In the genomic region with DNA sequence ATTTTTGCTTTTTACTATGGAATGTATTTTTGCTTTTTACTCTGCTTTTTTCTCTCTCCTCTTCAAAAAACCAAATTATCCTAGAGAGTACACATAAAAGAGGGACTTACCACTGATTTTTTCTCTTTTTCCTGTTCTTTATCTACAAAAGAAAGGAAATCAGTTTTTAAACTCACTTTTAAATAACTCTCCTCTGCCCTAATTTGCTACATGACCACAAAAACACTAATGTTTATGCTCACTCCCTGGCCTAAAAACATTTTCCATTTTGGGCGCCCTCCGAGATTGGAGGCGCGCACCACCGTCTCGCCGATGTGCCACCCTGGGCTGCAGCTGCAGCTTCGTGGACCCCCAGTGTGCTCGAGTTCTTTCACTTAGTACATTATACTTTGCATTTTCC, we compare ENCODE assay signal across 9 cellular contexts. TPM values are rescaled to one million over a fixed set of nuclear protein-coding genes. Genes with fewer than 3 reads are reported as not detected.
DNase-seq lines count a peak whose midpoint lies in the region; ATAC-seq and TF ChIP-seq lines count a peak whose summit lies in the region.
"Had no signal": no experiment of that assay in that cellular context is flagged by ENCODE, and none has a peak within 500 bp of the region (broad histone marks: within the 10 kb centered on the region; RNA-seq: fewer than 3 reads in every experiment).

No MANE protein-coding gene starts in this region.

- peak overlapping the region; percentile 94 for H3K9ac ChIP-seq in IMR-90 (ENCODE audit: low read depth, low read length)

- peaks cover 7% of the 10 kb centered on the region for H3K4me1 ChIP-seq in IMR-90 (ENCODE audit: control insufficient read depth, insufficient read depth, low read length)

- H3K27me3 ChIP-seq in IMR-90 (ENCODE audit: control insufficient read depth, insufficient read depth, low read length) = no peaks in the 10 kb centered on the region

- peak overlapping the region; percentile 88; the same call in 1 of the 2 replicates for H3K14ac ChIP-seq in IMR-90 (replicated peaks; ENCODE audit: low read depth, low read length)

- intact Hi-C loops in IMR-90 (cut with micrococcal nuclease) = no loop called here

- H3K36me3 ChIP-seq in IMR-90 (ENCODE audit: control insufficient read depth, insufficient read depth, low read length) = peaks cover 2% of the 10 kb centered on the region; the same call in 1 of the 2 replicates

- no peaks in the 10 kb centered on the region for H3K9me3 ChIP-seq in IMR-90 (ENCODE audit: control insufficient read depth, insufficient read depth, low read length)

- H3K18ac ChIP-seq in IMR-90 (ENCODE audit: low read depth, low read length) = no peak overlapping the region

- peak overlapping the region; percentile 67 for H2BK5ac ChIP-seq in IMR-90 (ENCODE audit: low read depth, low read length, poor library complexity, severe bottlenecking)

- peak overlapping the region; percentile 12; the same call in 1 of the 3 replicates for H2BK15ac ChIP-seq in IMR-90 (ENCODE audit: low read depth, low read length)

- no peak for TF ChIP-seq RAD21 in IMR-90 (IDR thresholded peaks at IDR 0.05; ENCODE audit: low read length)

- peak overlapping the region; percentile 88 for H4K5ac ChIP-seq in IMR-90 (ENCODE audit: low read depth, low read length)

- TF ChIP-seq POLR2A in IMR-90 (IDR thresholded peaks at IDR 0.05; ENCODE audit: low read depth, low read length) = no peak

- peaks cover 51% of the 10 kb centered on the region for H3K4me1 Mint-ChIP-seq in activated naive CD8-positive, alpha-beta T cell treated with anti-CD3 and anti-CD28 coated beads for 36 hours
- H3K4me1 Mint-ChIP-seq in immature natural killer cell = peaks cover 54 to 61% of the 10 kb centered on the region in 2 donors
- peaks cover 59 to 82% of the 10 kb centered on the region in 2 donors for H3K4me1 Mint-ChIP-seq in stimulated activated naive B cell treated with anti-CD40 and anti-IgM and Interleukin-4, amounts not matched to agents 10 μg/mL and 1 μg/mL and 100 μg/mL, for 72 hours

- peak overlapping the region; percentile 81 for H3K4ac ChIP-seq in IMR-90 (ENCODE audit: low read depth, low read length)

- H3K56ac ChIP-seq in IMR-90 (ENCODE audit: extremely low read depth, insufficient read depth, low read length) = no peak overlapping the region

- H3K27ac ChIP-seq in IMR-90 (ENCODE audit: insufficient read depth, low read length) = peak overlapping the region; percentile 93

- POLR2A ChIA-PET in IMR-90 (lab: Charles Lee; ENCODE audit: unreplicated experiment) = no interaction called here

- H3K36me3 Mint-ChIP-seq in activated naive CD8-positive, alpha-beta T cell treated with anti-CD3 and anti-CD28 coated beads for 36 hours = peaks cover 12% of the 10 kb centered on the region
- peaks cover 0 to 3% (median 0%) of the 10 kb centered on the region in 3 donors for H3K36me3 Mint-ChIP-seq in immature natural killer cell
- peaks cover 4% of the 10 kb centered on the region in 2 donors for H3K36me3 Mint-ChIP-seq in stimulated activated naive B cell treated with anti-CD40 and anti-IgM and Interleukin-4, amounts not matched to agents 10 μg/mL and 1 μg/mL and 100 μg/mL, for 72 hours

- H3K23ac ChIP-seq in IMR-90 (ENCODE audit: low read depth, low read length) = peak overlapping the region; percentile 23; the same call in 1 of the 2 replicates

- H2AK9ac ChIP-seq in IMR-90 (replicated peaks; ENCODE audit: low read depth, low read length, poor library complexity) = peak overlapping the region; percentile 37

- H3K79me1 ChIP-seq in IMR-90 (ENCODE audit: low read depth in 1 of 2, low read length in 2 of 2) = peaks cover 33 to 40% of the 10 kb centered on the region in 2 experiments

- CTCF ChIA-PET in IMR-90 (lab: Yijun Ruan, JAX) = no interaction called here

- H3K27ac Mint-ChIP-seq in activated naive CD8-positive, alpha-beta T cell treated with anti-CD3 and anti-CD28 coated beads for 36 hours = peak overlapping the region; percentile 82
- peak overlapping the region; percentile 80 to 89 (median 84) for H3K27ac Mint-ChIP-seq in immature natural killer cell
- H3K27ac Mint-ChIP-seq in stimulated activated naive B cell treated with anti-CD40 and anti-IgM and Interleukin-4, amounts not matched to agents 10 μg/mL and 1 μg/mL and 100 μg/mL, for 72 hours = peak overlapping the region; percentile 88

- peak overlapping the region; percentile 84 for H3K4me2 ChIP-seq in IMR-90 (ENCODE audit: low read depth, low read length)

- peak overlapping the region; percentile 58 for H3K4me3 Mint-ChIP-seq in activated naive CD8-positive, alpha-beta T cell treated with anti-CD3 and anti-CD28 coated beads for 36 hours
- H3K4me3 Mint-ChIP-seq in immature natural killer cell = peak overlapping the region; percentile 62 to 82 (median 79)
- peak overlapping the region; percentile 77 to 79 for H3K4me3 Mint-ChIP-seq in stimulated activated naive B cell treated with anti-CD40 and anti-IgM and Interleukin-4, amounts not matched to agents 10 μg/mL and 1 μg/mL and 100 μg/mL, for 72 hours

- H3K27me3 Mint-ChIP-seq in activated naive CD8-positive, alpha-beta T cell treated with anti-CD3 and anti-CD28 coated beads for 36 hours = peaks cover 4% of the 10 kb centered on the region
- H3K27me3 Mint-ChIP-seq in immature natural killer cell (ENCODE audit: low read depth in 3 of 3) = peaks cover 13 to 27% (median 14%) of the 10 kb centered on the region in 3 donors
- peaks cover 0 to 5% of the 10 kb centered on the region in 2 donors for H3K27me3 Mint-ChIP-seq in stimulated activated naive B cell treated with anti-CD40 and anti-IgM and Interleukin-4, amounts not matched to agents 10 μg/mL and 1 μg/mL and 100 μg/mL, for 72 hours

- dilution Hi-C loops in IMR-90 (cut with HindIII; ENCODE audit: low sequenced_read_pairs, unreplicated experiment) = no loop called here

- peaks cover 12% of the 10 kb centered on the region; the same call in 1 of the 2 replicates for H3K9me1 ChIP-seq in IMR-90 (ENCODE audit: insufficient read depth, low read length)

- no CpG with 5 or more reads among the region's 9 CpGs for WGBS in IMR-90 (ENCODE audit: extremely low coverage in 2 of 2, insufficient read length in 1 of 2), 2 experiments

- BruUV-seq in IMR-90 (replicated peaks; lab: Mats Ljungman, UMichigan) = no TSS peak

- peak overlapping the region; percentile 90 to 91 for H4K8ac ChIP-seq in IMR-90 (ENCODE audit: low read depth in 2 of 2, low read length in 2 of 2)

- in situ Hi-C loops in IMR-90 (cut with MboI; ENCODE audit: low sequenced_read_pairs) = no loop called here

- H2BK120ac ChIP-seq in IMR-90 (ENCODE audit: low read depth, low read length) = no peak overlapping the region

- H2AFZ ChIP-seq in IMR-90 (replicated peaks; ENCODE audit: low read length, poor library complexity) = peak overlapping the region; percentile 83

- H3K4me3 ChIP-seq in IMR-90 (ENCODE audit: insufficient read depth, low read depth, low read length) = peak overlapping the region; percentile 74

- no peak for TF ChIP-seq CTCF in IMR-90 (conservative IDR thresholded peaks at IDR 0.05; ENCODE audit: low read depth, low read length)

- peak overlapping the region; percentile 84 for H4K91ac ChIP-seq in IMR-90 (ENCODE audit: insufficient read depth, low read depth, low read length)

- no peaks in the 10 kb centered on the region for H4K20me1 ChIP-seq in IMR-90 (ENCODE audit: insufficient read depth, low read length)

- DNase-seq in IMR-90 = no peak
- no peak for DNase-seq in activated naive CD8-positive, alpha-beta T cell treated with anti-CD3 and anti-CD28 coated beads for 36 hours
- no peak for DNase-seq in immature natural killer cell
- DNase-seq in stimulated activated naive B cell treated with anti-CD40 and anti-IgM and Interleukin-4, amounts not matched to agents 10 μg/mL and 1 μg/mL and 100 μg/mL, for 72 hours = no peak
- no peak for DNase-seq in NAMALWA (ENCODE audit: low spot score)
- no peak for DNase-seq in NCI-H510A (lab: John Stamatoyannopoulos, UW)

- ATAC-seq in IMR-90 (ENCODE audit: low read depth) (no peak), HG03342 (IDR thresholded peaks at IDR 0.05; ENCODE audit: unreplicated experiment) (no peak), HG03469 (IDR thresholded peaks at IDR 0.05; ENCODE audit: unreplicated experiment) (no peak)
- no peak for ATAC-seq in stimulated activated naive B cell treated with anti-CD40 and anti-IgM and Interleukin-4, amounts not matched to agents 10 μg/mL and 1 μg/mL and 100 μg/mL, for 72 hours (replicated peaks)

- peak overlapping the region; percentile 79 for H2AK5ac ChIP-seq in IMR-90 (ENCODE audit: low read depth, low read length)

- H2BK20ac ChIP-seq in IMR-90 (ENCODE audit: low read depth, low read length) = no peak overlapping the region

- peaks cover 2% of the 10 kb centered on the region for H3K9me3 Mint-ChIP-seq in activated naive CD8-positive, alpha-beta T cell treated with anti-CD3 and anti-CD28 coated beads for 36 hours
- no peaks in the 10 kb centered on the region for H3K9me3 Mint-ChIP-seq in immature natural killer cell
- peaks cover 0 to 2% of the 10 kb centered on the region in 2 donors for H3K9me3 Mint-ChIP-seq in stimulated activated naive B cell treated with anti-CD40 and anti-IgM and Interleukin-4, amounts not matched to agents 10 μg/mL and 1 μg/mL and 100 μg/mL, for 72 hours

RNA-seq across cellular contexts. Expression of gene TK2, which starts 1.1 kb away (rescaled TPM):
- total RNA-seq in IMR-90 (2012; rRNA removed) = 16.5 and 20.0 TPM in 2 replicates
- polyA plus RNA-seq in IMR-90 (2012; rRNA removed) (12.6 and 14.7 TPM in 2 replicates), immature natural killer cell (10 to 100 TPM in 1 of 3 donors, 1 to 10 TPM in 2; 8.2 to 19.9 (median 9.8) TPM)
- polyA plus RNA-seq in IMR-90 (2012; cell fraction: cytosol; rRNA removed) = 8.9 and 10.2 TPM in 2 replicates
- 19.2 and 37.2 TPM in 2 replicates for polyA plus RNA-seq in IMR-90 (2012; cell fraction: nucleus; rRNA removed; ENCODE audit: low replicate concordance)
- 1 to 10 TPM; 5.6 to 6.9 TPM for total RNA-seq in activated naive CD8-positive, alpha-beta T cell treated with anti-CD3 and anti-CD28 coated beads for 36 hours

RNA-seq across cellular contexts. Expression of gene CKLF, which starts 3.5 kb away (rescaled TPM):
- total RNA-seq in IMR-90 (2012; rRNA removed) = 60.8 and 66.7 TPM in 2 replicates
- 92.2 and 102 TPM in 2 replicates for polyA plus RNA-seq in IMR-90 (2012; rRNA removed)
- 87.1 and 119 TPM in 2 replicates for polyA plus RNA-seq in IMR-90 (2012; cell fraction: cytosol; rRNA removed)
- polyA plus RNA-seq in IMR-90 (2012; cell fraction: nucleus; rRNA removed; ENCODE audit: low replicate concordance) = 15.6 and 33.4 TPM in 2 replicates
- 100 to 1,000 TPM in 1 of 2 experiments, 10 to 100 TPM in 1; 93.0 to 103 TPM for total RNA-seq in activated naive CD8-positive, alpha-beta T cell treated with anti-CD3 and anti-CD28 coated beads for 36 hours
- 100 to 1,000 TPM; 226 to 318 (median 229) TPM for polyA plus RNA-seq in immature natural killer cell

RNA-seq across cellular contexts. Expression of gene CMTM1, which starts 17.4 kb away (rescaled TPM):
- total RNA-seq in IMR-90 (2012; rRNA removed) = 0.54 and 1.7 TPM in 2 replicates
- polyA plus RNA-seq in IMR-90 (2012; rRNA removed) (1.8 and 2.1 TPM in 2 replicates), immature natural killer cell (1 to 10 TPM; 1.1 to 3.1 (median 2.2) TPM)
- 0.40 and 1.2 TPM in 2 replicates for polyA plus RNA-seq in IMR-90 (2012; cell fraction: cytosol; rRNA removed)
- 0.95 and 0.96 TPM in 2 replicates for polyA plus RNA-seq in IMR-90 (2012; cell fraction: nucleus; rRNA removed; ENCODE audit: low replicate concordance)
- total RNA-seq in activated naive CD8-positive, alpha-beta T cell treated with anti-CD3 and anti-CD28 coated beads for 36 hours = 1 to 10 TPM; 2.8 to 5.9 TPM

RNA-seq across cellular contexts. Expression of gene CMTM2, which starts 30.4 kb away (rescaled TPM):
- total RNA-seq in IMR-90 (2012; rRNA removed) = not detected in 2 replicates
- not detected in 2 replicates for polyA plus RNA-seq in IMR-90 (2012; rRNA removed)
- polyA plus RNA-seq in IMR-90 (2012; cell fraction: cytosol; rRNA removed) = not detected in 2 replicates
- 0.10 and 0.12 TPM in 2 replicates for polyA plus RNA-seq in IMR-90 (2012; cell fraction: nucleus; rRNA removed; ENCODE audit: low replicate concordance)
- not detected for total RNA-seq in activated naive CD8-positive, alpha-beta T cell treated with anti-CD3 and anti-CD28 coated beads for 36 hours
- under 1 TPM in 1 of 3 donors, not detected in 2; 0.85 TPM for polyA plus RNA-seq in immature natural killer cell
- total RNA-seq: RPMI7951 had no signal

RNA-seq across cellular contexts. Expression of gene CMTM3, which starts 55.6 kb away (rescaled TPM):
- total RNA-seq in IMR-90 (2012; rRNA removed) = 4.5 and 4.7 TPM in 2 replicates
- polyA plus RNA-seq in IMR-90 (2012; rRNA removed) (34.6 and 35.5 TPM in 2 replicates), immature natural killer cell (100 to 1,000 TPM in 2 of 3 donors, 10 to 100 TPM in 1; 83.5 to 145 (median 127) TPM)
- polyA plus RNA-seq in IMR-90 (2012; cell fraction: cytosol; rRNA removed) = 14.5 and 50.4 TPM in 2 replicates
- polyA plus RNA-seq in IMR-90 (2012; cell fraction: nucleus; rRNA removed; ENCODE audit: low replicate concordance) = 32.0 and 33.9 TPM in 2 replicates
- 10 to 100 TPM; 55.1 to 60.5 TPM for total RNA-seq in activated naive CD8-positive, alpha-beta T cell treated with anti-CD3 and anti-CD28 coated beads for 36 hours
